13 cellular contexts compared by ENCODE assay signal in genomic region chr2:189261431-189261841, GRCh38.
DNase-seq lines count a peak whose midpoint lies in the region.
"Had no signal": no experiment of that assay in that cellular context is flagged by ENCODE, and none has a peak within 500 bp of the region (broad histone marks: within the 10 kb centered on the region; RNA-seq: fewer than 3 reads in every experiment).

No MANE protein-coding gene starts in this region.

- DNase-seq in A172 (ENCODE audit: low spot score), result peak; percentile 59
- peak; percentile 20 for DNase-seq in HPDE6-E6E7 (ENCODE audit: extremely low spot score)
- peak; percentile 74 for DNase-seq in amniotic stem cell (lab: John Stamatoyannopoulos, UW)
- peak; percentile 65 for DNase-seq in foreskin melanocyte
- DNase-seq in GOT3 (lab: John Stamatoyannopoulos, UW), result no peak
- DNase-seq in anterior cingulate cortex (lab: John Stamatoyannopoulos, UW), result no peak
- DNase-seq in NCI-H1105 (lab: John Stamatoyannopoulos, UW), result no peak
- DNase-seq in activated CD4-positive, CD25-positive, alpha-beta regulatory T cell (lab: John Stamatoyannopoulos, UW), result no peak
- DNase-seq: GF-D8, NCI-H2081 treated with DMSO at 0.1 percent for 48 hours, PC-9, transverse colon, WERI-Rb-1 had no signal

Comparison
In these comparisons a context has a peak if more than half of its experiments do, and no peak if none do; other contexts are left out.
1. DNase-seq: peak in A172 (single experiment), HPDE6-E6E7 (single experiment), amniotic stem cell (single experiment) and foreskin melanocyte (single experiment); none in GOT3 (single experiment), anterior cingulate cortex (0 of 58), NCI-H1105 (single experiment) and activated CD4-positive, CD25-positive, alpha-beta regulatory T cell (0 of 4).